ENCODE assay signal across 32 cellular contexts in the genomic region with DNA sequence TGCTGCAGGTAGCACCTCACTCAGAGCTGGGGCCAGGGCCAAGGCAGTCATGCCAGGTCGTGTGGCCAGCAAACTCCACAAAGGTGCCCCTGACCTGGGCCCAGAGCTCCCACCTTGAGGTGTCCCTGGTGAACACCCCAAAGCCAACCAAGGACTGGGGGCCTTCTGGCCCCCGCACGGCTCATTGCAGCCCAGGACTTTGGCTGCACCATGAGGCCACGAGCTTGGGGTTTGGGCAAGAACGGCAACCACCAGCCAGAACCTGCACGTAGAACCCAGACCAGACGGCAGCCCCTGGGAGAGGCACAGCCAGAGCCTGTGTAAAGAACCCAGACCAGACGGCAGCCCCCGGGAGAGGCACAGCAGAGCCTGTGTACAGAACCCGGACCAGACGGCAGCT. TPM values are rescaled to one million over a fixed set of nuclear protein-coding genes. Genes with fewer than 3 reads are reported as not detected.
"Had no signal": no experiment of that assay in that cellular context is flagged by ENCODE, and none has a peak within 500 bp of the region (broad histone marks: within the 10 kb centered on the region; RNA-seq: fewer than 3 reads in every experiment).

No MANE protein-coding gene starts in this region.

- H3K4me3 ChIP-seq: coronary artery, dorsolateral prefrontal cortex, esophagus muscularis mucosa, gastrocnemius medialis had no signal

- H3K4me1 Mint-ChIP-seq: activated CD4-positive, alpha-beta T cell treated with anti-CD3 and anti-CD28 coated beads for 36 hours; activated CD8-positive, alpha-beta memory T cell treated with anti-CD3 and anti-CD28 coated beads, Interleukin-2, amount 10 ng/mL, durations not matched to agents 7 days and 5 days; central memory CD8-positive, alpha-beta T cell had no signal

- H3K27me3 ChIP-seq: brain microvascular endothelial cell, foreskin keratinocyte had no signal

- DNase-seq: activated CD4-positive, alpha-beta memory T cell treated with anti-CD3 and anti-CD28 coated beads for 36 hours; activated CD4-positive, alpha-beta T cell treated with anti-CD3 and anti-CD28 coated beads for 36 hours; activated CD4-positive, alpha-beta T cell treated with anti-CD3 and anti-CD28 coated beads, Interleukin-2, amount 10 ng/mL, durations not matched to agents 24 days and 14 days; activated CD4-positive, CD25-positive, alpha-beta regulatory T cell; activated CD4-positive, CD25-positive, alpha-beta regulatory T cell treated with anti-CD3 and anti-CD28 coated beads, Interleukin-2, amount 50 U/mL, for 72 hours; activated CD8-positive, alpha-beta memory T cell treated with anti-CD3 and anti-CD28 coated beads, Interleukin-2, amount 10 ng/mL, durations not matched to agents 7 days and 5 days; activated CD8-positive, alpha-beta memory T cell treated with anti-CD3 and anti-CD28 coated beads, Interleukin-2, amount 50 U/mL, for 4 hours; activated CD8-positive, alpha-beta T cell treated with anti-CD3 and anti-CD28 coated beads, Interleukin-2, amount 10 ng/mL, durations not matched to agents 7 days and 5 days; activated gamma-delta T cell treated with Interleukin-2 at 50 U/mL for 16 hours; activated naive CD4-positive, alpha-beta T cell treated with anti-CD3 and anti-CD28 coated beads, Interleukin-2, amount 50 U/mL, for 16 hours; activated naive CD4-positive, alpha-beta T cell treated with Interleukin-2 at 50 U/mL for 16 hours; activated T-cell treated with anti-CD3 and anti-CD28 coated beads, Interleukin-2, amount 50 U/mL, for 1 hour; activated T-cell treated with anti-CD3 and anti-CD28 coated beads, Interleukin-2, amount 50 U/mL, for 48 hours; amniotic stem cell; anterior cingulate cortex; brain microvascular endothelial cell; dorsolateral prefrontal cortex; effector memory CD4-positive, alpha-beta T cell; erythroblast; foreskin keratinocyte; gastrocnemius medialis; T-helper 2 cell had no signal

- H3K27me3 Mint-ChIP-seq: activated CD4-positive, alpha-beta memory T cell treated with anti-CD3 and anti-CD28 coated beads for 36 hours; activated CD4-positive, alpha-beta T cell treated with anti-CD3 and anti-CD28 coated beads for 36 hours; activated CD4-positive, alpha-beta T cell treated with anti-CD3 and anti-CD28 coated beads, Interleukin-2, amount 10 ng/mL, durations not matched to agents 24 days and 14 days; activated CD8-positive, alpha-beta memory T cell treated with anti-CD3 and anti-CD28 coated beads, Interleukin-2, amount 10 ng/mL, durations not matched to agents 7 days and 5 days; activated naive CD8-positive, alpha-beta T cell; central memory CD8-positive, alpha-beta T cell had no signal

- FAIRE-seq: astrocyte, bronchial epithelial cell had no signal

- H3K36me3 ChIP-seq: brain microvascular endothelial cell, esophagus muscularis mucosa, gastrocnemius medialis had no signal

- H3K9me3 ChIP-seq: esophagus muscularis mucosa, gastrocnemius medialis had no signal

- H3K27ac ChIP-seq: brain microvascular endothelial cell, coronary artery, dorsolateral prefrontal cortex, esophagus muscularis mucosa, foreskin keratinocyte, gastrocnemius medialis had no signal

- H3K4me3 Mint-ChIP-seq: activated CD4-positive, alpha-beta memory T cell treated with anti-CD3 and anti-CD28 coated beads for 36 hours; activated CD4-positive, alpha-beta T cell treated with anti-CD3 and anti-CD28 coated beads for 36 hours; activated CD4-positive, alpha-beta T cell treated with anti-CD3 and anti-CD28 coated beads, Interleukin-2, amount 10 ng/mL, durations not matched to agents 24 days and 14 days; activated CD8-positive, alpha-beta memory T cell treated with anti-CD3 and anti-CD28 coated beads, Interleukin-2, amount 10 ng/mL, durations not matched to agents 7 days and 5 days; activated CD8-positive, alpha-beta T cell treated with anti-CD3 and anti-CD28 coated beads, Interleukin-2, amount 10 ng/mL, durations not matched to agents 7 days and 5 days; activated naive CD8-positive, alpha-beta T cell; activated T-helper 1 cell treated with anti-CD3 and anti-CD28 coated beads, Interleukin-12 subunit alpha, Interleukin-12 subunit beta, Interleukin-2, Interleukin-4 antibody, amounts not matched to agents 30 ng/mL and 10 ng/mL and 1 ng/mL, durations not matched to agents 14 hours and 24 hours and 36 hours; central memory CD8-positive, alpha-beta T cell; dendritic cell treated with granulocyte-macrophage colony-stimulating factor and Interleukin-4, amounts not matched to agents 40 ng/mL and 50 ng/mL, for 4 days had no signal

- H3K9me3 Mint-ChIP-seq: activated CD4-positive, alpha-beta memory T cell treated with anti-CD3 and anti-CD28 coated beads for 36 hours; activated CD4-positive, alpha-beta T cell treated with anti-CD3 and anti-CD28 coated beads, Interleukin-2, amount 10 ng/mL, durations not matched to agents 24 days and 14 days; activated T-helper 1 cell treated with anti-CD3 and anti-CD28 coated beads, Interleukin-12 subunit alpha, Interleukin-12 subunit beta, Interleukin-2, Interleukin-4 antibody, amounts not matched to agents 30 ng/mL and 10 ng/mL and 1 ng/mL, durations not matched to agents 14 hours and 24 hours and 36 hours; activated T-helper 2 cell treated with anti-CD3 and anti-CD28 coated beads, Interferon-gamma antibody, Interleukin-2, Interleukin-4, amounts not matched to agents 10 μg/mL and 5 μg/mL and 100 μg/mL, durations not matched to agents 14 hours and 24 hours and 36 hours; central memory CD8-positive, alpha-beta T cell; dendritic cell treated with granulocyte-macrophage colony-stimulating factor and Interleukin-4, amounts not matched to agents 40 ng/mL and 50 ng/mL, for 4 days had no signal

- H3K36me3 Mint-ChIP-seq: activated CD4-positive, alpha-beta memory T cell treated with anti-CD3 and anti-CD28 coated beads for 36 hours; activated CD8-positive, alpha-beta memory T cell treated with anti-CD3 and anti-CD28 coated beads, Interleukin-2, amount 10 ng/mL, durations not matched to agents 7 days and 5 days; activated naive CD8-positive, alpha-beta T cell had no signal

- ATAC-seq: activated CD4-positive, alpha-beta T cell treated with anti-CD3 and anti-CD28 coated beads for 36 hours; activated CD8-positive, alpha-beta memory T cell treated with anti-CD3 and anti-CD28 coated beads, Interleukin-2, amount 10 ng/mL, durations not matched to agents 7 days and 5 days; activated CD8-positive, alpha-beta T cell treated with anti-CD3 and anti-CD28 coated beads, Interleukin-2, amount 10 ng/mL, durations not matched to agents 7 days and 5 days; foreskin keratinocyte; gastrocnemius medialis had no signal

- H3K27ac Mint-ChIP-seq: activated CD4-positive, alpha-beta memory T cell treated with anti-CD3 and anti-CD28 coated beads for 36 hours; activated CD4-positive, alpha-beta T cell treated with anti-CD3 and anti-CD28 coated beads for 36 hours; activated CD4-positive, alpha-beta T cell treated with anti-CD3 and anti-CD28 coated beads, Interleukin-2, amount 10 ng/mL, durations not matched to agents 24 days and 14 days; activated CD8-positive, alpha-beta memory T cell treated with anti-CD3 and anti-CD28 coated beads, Interleukin-2, amount 10 ng/mL, durations not matched to agents 7 days and 5 days; activated CD8-positive, alpha-beta T cell treated with anti-CD3 and anti-CD28 coated beads, Interleukin-2, amount 10 ng/mL, durations not matched to agents 7 days and 5 days; activated naive CD8-positive, alpha-beta T cell; activated T-helper 1 cell treated with anti-CD3 and anti-CD28 coated beads, Interleukin-12 subunit alpha, Interleukin-12 subunit beta, Interleukin-2, Interleukin-4 antibody, amounts not matched to agents 30 ng/mL and 10 ng/mL and 1 ng/mL, durations not matched to agents 14 hours and 24 hours and 36 hours; activated T-helper 2 cell treated with anti-CD3 and anti-CD28 coated beads, Interferon-gamma antibody, Interleukin-2, Interleukin-4, amounts not matched to agents 10 μg/mL and 5 μg/mL and 100 μg/mL, durations not matched to agents 14 hours and 24 hours and 36 hours; dendritic cell treated with granulocyte-macrophage colony-stimulating factor and Interleukin-4, amounts not matched to agents 40 ng/mL and 50 ng/mL, for 4 days had no signal

- H3K4me1 ChIP-seq: esophagus muscularis mucosa, foreskin keratinocyte, gastrocnemius medialis had no signal

RNA-seq across cellular contexts. Expression of gene LMNTD2, which starts 15.4 kb away (rescaled TPM):
- total RNA-seq: cerebellum had no signal
